Comparison of ENCODE assay signal across 24 cellular contexts in the genomic region with DNA sequence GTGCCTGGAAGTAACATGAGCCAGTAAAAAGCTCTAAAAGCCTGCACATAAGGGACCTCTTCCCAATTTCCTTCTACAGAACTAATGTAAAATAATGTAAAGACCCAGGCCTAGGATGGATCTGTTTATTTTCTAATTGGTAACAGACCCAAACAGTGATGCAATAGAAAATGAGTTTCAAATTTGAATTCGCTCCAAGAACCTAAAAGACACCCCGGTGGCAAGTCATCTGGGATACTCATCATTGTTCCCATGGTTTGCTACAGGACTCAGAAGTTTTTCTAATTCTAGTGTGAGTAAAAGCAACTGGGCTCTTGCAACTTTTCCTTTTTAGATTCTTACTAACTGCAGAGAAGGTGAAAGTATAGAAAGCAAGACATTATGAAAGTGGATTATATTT.
A peak's percentile ranks its signal among the peaks of the same experiment; 100 is the strongest.
DNase-seq lines count a peak whose midpoint lies in the region; ATAC-seq and TF ChIP-seq lines count a peak whose summit lies in the region.
"Had no signal": no experiment of that assay in that cellular context is flagged by ENCODE, and none has a peak within 500 bp of the region (broad histone marks: within the 10 kb centered on the region; RNA-seq: fewer than 3 reads in every experiment).

No MANE protein-coding gene starts in this region.

- H3K79me2 ChIP-seq in hepatocyte: no peaks in the 10 kb centered on the region

- H3K36me3 ChIP-seq in HEK293 (ENCODE audit: control insufficient read depth in 2 of 2, insufficient read depth in 1 of 2, low read length in 2 of 2) (no peaks in the 10 kb centered on the region), adipocyte (ENCODE audit: control insufficient read depth, insufficient read depth, low read length, severe bottlenecking) (no peaks in the 10 kb centered on the region), hepatocyte (replicated peaks; ENCODE audit: insufficient read depth, low read depth) (no peaks in the 10 kb centered on the region), psoas muscle (ENCODE audit: insufficient read depth in 1 of 2, low read depth in 1 of 2) (no peaks in the 10 kb centered on the region)

- no peak for TF ChIP-seq CTCF in HEK293 (tag by site-specific recombination; IDR thresholded peaks at IDR 0.05)
- no peak for TF ChIP-seq CTCF in hepatocyte (IDR thresholded peaks at IDR 0.05; ENCODE audit: poor library complexity)
- TF ChIP-seq CTCF in psoas muscle (IDR thresholded peaks at IDR 0.05): no peak

- 58% methylated on average over 2 of the region's 2 CpGs for WGBS in hepatocyte (ENCODE audit: low lambda C conversion rate, missing lambda C conversion rate)
- WGBS in psoas muscle, 3 donors: 57 to 73% (median 69%) methylated on average over 2 of the region's 2 CpGs

- H3K27me3 ChIP-seq in adipocyte (replicated peaks; ENCODE audit: control insufficient read depth, insufficient read depth, low read length) (no peaks in the 10 kb centered on the region), hepatocyte (no peaks in the 10 kb centered on the region), psoas muscle (ENCODE audit: insufficient read depth in 3 of 3, low read length in 2 of 3) (no peaks in the 10 kb centered on the region)
- H3K27me3 ChIP-seq: testis had no signal

- DNase-seq in EL: peak; percentile 8
- peak; percentile 58 for DNase-seq in adipocyte (ENCODE audit: low read depth)
- no peak for DNase-seq in hepatocyte (ENCODE audit: low spot score)
- no peak for DNase-seq in psoas muscle
- DNase-seq in dermis blood vessel endothelial cell: no peak
- DNase-seq in activated gamma-delta T cell treated with Interleukin-2 at 50 U/mL for 16 hours: no peak
- DNase-seq: activated CD4-positive, alpha-beta T cell treated with anti-CD3 and anti-CD28 coated beads, Interleukin-2, amount 50 U/mL, for 48 hours; activated CD8-positive, alpha-beta memory T cell treated with anti-CD3 and anti-CD28 coated beads, Interleukin-2, amount 50 U/mL, for 48 hours; activated naive CD8-positive, alpha-beta T cell treated with anti-CD3 and anti-CD28 coated beads for 36 hours; AML-193; CD8-positive, alpha-beta T cell; erythroblast; H9; Karpas-422; mucosa of descending colon; NCI-H146; NCI-H510A treated with DMSO at 0.1 percent for 48 hours; NK-92 treated with Interleukin-12 subunit alpha and Interleukin-12 subunit beta, amount 100 ng/mL, for 24 hours; retina; SHP77; stimulated activated CD4-positive, alpha-beta T cell treated with anti-CD3 and anti-CD28 coated beads, Interleukin-4, amount 100 ng/mL, for 4 hours; stimulated activated naive CD4-positive, alpha-beta T cell; testis had no signal

- H3K9ac ChIP-seq in adipocyte (ENCODE audit: low read length): no peak overlapping the region

- no peaks in the 10 kb centered on the region for H4K20me1 ChIP-seq in hepatocyte (ENCODE audit: insufficient read depth, poor library complexity, severe bottlenecking)

- H3K9me3 ChIP-seq in HEK293 (ENCODE audit: control insufficient read depth, insufficient read depth, low read depth, low read length) (no peaks in the 10 kb centered on the region), adipocyte (ENCODE audit: control insufficient read depth, low read length) (no peaks in the 10 kb centered on the region), hepatocyte (ENCODE audit: low read depth) (no peaks in the 10 kb centered on the region), psoas muscle (no peaks in the 10 kb centered on the region)
- H3K9me3 ChIP-seq: mucosa of descending colon, testis had no signal

- POLR2A ChIA-PET in HEK293 (lab: Yijun Ruan, JAX): no interaction called here

- H3K4me1 ChIP-seq in HEK293 (ENCODE audit: control insufficient read depth, insufficient read depth, low read length): no peaks in the 10 kb centered on the region
- H3K4me1 ChIP-seq in adipocyte (ENCODE audit: control insufficient read depth, insufficient read depth, low read length): peaks cover 3% of the 10 kb centered on the region
- no peaks in the 10 kb centered on the region for H3K4me1 ChIP-seq in hepatocyte (ENCODE audit: insufficient read depth)
- H3K4me1 ChIP-seq in psoas muscle: no peaks in the 10 kb centered on the region
- H3K4me1 ChIP-seq: testis had no signal

- no peaks in the 10 kb centered on the region for H3K9me2 ChIP-seq in hepatocyte (replicated peaks; ENCODE audit: insufficient read depth)

- H3K27ac ChIP-seq in HEK293 (ENCODE audit: extremely low read depth, low read depth, low read length): no peak overlapping the region
- H3K27ac ChIP-seq in hepatocyte: peak overlapping the region; percentile 51
- H3K27ac ChIP-seq in psoas muscle: no peak overlapping the region
- H3K27ac ChIP-seq: testis had no signal

- intact Hi-C loops in psoas muscle (cut with DNase I): no loop called here

- no peak for ATAC-seq in psoas muscle
- ATAC-seq: CD8-positive, alpha-beta T cell; mucosa of descending colon had no signal

- no peak overlapping the region for H2AFZ ChIP-seq in hepatocyte

- no peak overlapping the region for H3K4me3 ChIP-seq in HEK293 (ENCODE audit: low read depth, low read length)
- H3K4me3 ChIP-seq in adipocyte (ENCODE audit: low read length): no peak overlapping the region
- no peak overlapping the region for H3K4me3 ChIP-seq in hepatocyte
- no peak overlapping the region for H3K4me3 ChIP-seq in psoas muscle
- H3K4me3 ChIP-seq: mucosa of descending colon, testis had no signal

- CTCF ChIA-PET in HEK293 (lab: Yijun Ruan, JAX): no interaction called here

- no peak overlapping the region for H3K4me2 ChIP-seq in hepatocyte

TF ChIP-seq in HEK293, 187 proteins besides CTCF, POLR2A, EP300 and RAD21:
- no peak for TF ChIP-seq ZNF266 (tag by site-specific recombination; IDR thresholded peaks at IDR 0.05; ENCODE audit: low read depth)
- no peak for TF ChIP-seq GLIS1 (tag by site-specific recombination; IDR thresholded peaks at IDR 0.05)
- no peak for TF ChIP-seq RBAK (tag by site-specific recombination; IDR thresholded peaks at IDR 0.05)
- TF ChIP-seq ZNF433 (tag by site-specific recombination; IDR thresholded peaks at IDR 0.05; ENCODE audit: low read depth): no peak
- TF ChIP-seq PRDM1 (tag by site-specific recombination; IDR thresholded peaks at IDR 0.05): peak; percentile 62
- TF ChIP-seq BCL11A (tag by site-specific recombination; IDR thresholded peaks at IDR 0.05; ENCODE audit: low read depth): no peak
- no peak for TF ChIP-seq ZNF24 (tag by site-specific recombination; IDR thresholded peaks at IDR 0.05)
- TF ChIP-seq SCRT1 (tag by site-specific recombination; IDR thresholded peaks at IDR 0.05; ENCODE audit: borderline replicate concordance): no peak
- no peak for TF ChIP-seq ZNF274 (IDR thresholded peaks at IDR 0.05; ENCODE audit: low read length)
- TF ChIP-seq ZNF274 (tag by site-specific recombination; IDR thresholded peaks at IDR 0.05; ENCODE audit: borderline replicate concordance): no peak
TF ChIP-seq in HEK293: peak in this region for 1.

Comparison
In these comparisons a context has a peak if more than half of its experiments do, and no peak if none do; other contexts are left out.
1. DNase-seq: peak in EL (single experiment) and adipocyte (single experiment); none in hepatocyte (single experiment), psoas muscle (0 of 2), dermis blood vessel endothelial cell (single experiment) and activated gamma-delta T cell treated with Interleukin-2 at 50 U/mL for 16 hours (single experiment).